12 cellular contexts compared by ENCODE assay signal in genomic region chr17:15341966-15342365, GRCh38. TPM values are rescaled to one million over a fixed set of nuclear protein-coding genes. Genes with fewer than 3 reads are reported as not detected.
DNase-seq lines count a peak whose midpoint lies in the region; ATAC-seq, FAIRE-seq and TF ChIP-seq lines count a peak whose summit lies in the region.
"Had no signal": no experiment of that assay in that cellular context is flagged by ENCODE, and none has a peak within 500 bp of the region (broad histone marks: within the 10 kb centered on the region; RNA-seq: fewer than 3 reads in every experiment).

No MANE protein-coding gene starts in this region.

- H3K9me3 ChIP-seq in IMR-90 (ENCODE audit: control insufficient read depth, insufficient read depth, low read length), result no peaks in the 10 kb centered on the region
- H3K9me3 ChIP-seq in H1 (ENCODE audit: insufficient read depth in 2 of 2, low read depth in 1 of 2, low read length in 1 of 2), result no peaks in the 10 kb centered on the region; a peak in 1 of 4 replicates
- no peaks in the 10 kb centered on the region for H3K9me3 ChIP-seq in mesodermal cell (ENCODE audit: control insufficient read depth, low read length)
- H3K9me3 ChIP-seq in subcutaneous abdominal adipose tissue (ENCODE audit: control insufficient read depth in 5 of 5, low read length in 5 of 5), result no peaks in the 10 kb centered on the region

- H3K4me2 ChIP-seq in IMR-90 (ENCODE audit: low read depth, low read length) (no peak overlapping the region; the same call in 1 of the 2 replicates), H1 (ENCODE audit: insufficient read depth in 1 of 2, low read depth in 2 of 2, low read length in 2 of 2) (peak overlapping the region; percentile 84 to 93)

- H3K4ac ChIP-seq in IMR-90 (ENCODE audit: low read depth, low read length) (no peak overlapping the region), H1 (replicated peaks; ENCODE audit: insufficient read length, low read depth, low read length) (no peak overlapping the region)

- TF ChIP-seq EP300 in H1 (IDR thresholded peaks at IDR 0.05; ENCODE audit: borderline replicate concordance in 1 of 2, low read depth in 2 of 2, low read length in 2 of 2), result no peak

- H2BK15ac ChIP-seq in IMR-90 (ENCODE audit: low read depth, low read length) (no peak overlapping the region), H1 (ENCODE audit: low read length) (no peak overlapping the region)

- H2AFZ ChIP-seq in IMR-90 (replicated peaks; ENCODE audit: low read length, poor library complexity) (peak overlapping the region; percentile 84), H1 (ENCODE audit: low read length) (0 out of 2 replicates have a peak overlapping the region, but pooled peaks have one; percentile 62)

- H3K9me1 ChIP-seq in IMR-90 (ENCODE audit: insufficient read depth, low read length), result no peaks in the 10 kb centered on the region

- H2AK5ac ChIP-seq in IMR-90 (ENCODE audit: low read depth, low read length), result no peak overlapping the region
- H2AK5ac ChIP-seq in H1 (ENCODE audit: low read depth, low read length), result no peak overlapping the region

- FAIRE-seq in H1 (lab: Jason Lieb, UNC), result no peak
- FAIRE-seq: GM12891, HepG2 had no signal

- H3K27ac ChIP-seq in IMR-90 (ENCODE audit: insufficient read depth, low read length) (no peak overlapping the region), H1 (ENCODE audit: low read depth, low read length) (no peak overlapping the region), mesodermal cell (ENCODE audit: low read depth, low read length, severe bottlenecking) (no peak overlapping the region), subcutaneous abdominal adipose tissue (ENCODE audit: low read depth, low read length) (no peak overlapping the region)

- H3K4me3 Mint-ChIP-seq in stimulated activated memory B cell treated with anti-CD40 and anti-IgM and Interleukin-4, amounts not matched to agents 10 μg/mL and 1 μg/mL and 100 μg/mL, for 72 hours, result no peak overlapping the region

- no peak overlapping the region for H2BK20ac ChIP-seq in IMR-90 (ENCODE audit: low read depth, low read length)
- no peak overlapping the region for H2BK20ac ChIP-seq in H1 (ENCODE audit: low read length)

- WGBS in IMR-90 (ENCODE audit: extremely low coverage in 2 of 2, insufficient read length in 1 of 2), 2 experiments, result no CpG with 5 or more reads among the region's 3 CpGs
- WGBS in H1 (ENCODE audit: extremely low coverage in 1 of 2, insufficient coverage in 1 of 2, insufficient read length in 1 of 2, insufficient replicate concordance in 2 of 2, low coverage in 1 of 2, low lambda C conversion rate in 2 of 2, missing lambda C conversion rate in 1 of 2), 2 experiments, result 81% methylated on average over 3 of the region's 3 CpGs; no CpG with 5 or more reads in 1 of the 2 experiments
- 82 to 94% methylated on average over 2 to 3 of the region's 3 CpGs for WGBS in mesodermal cell (ENCODE audit: insufficient coverage in 2 of 2), 2 experiments

- peaks cover 13% of the 10 kb centered on the region for H3K27me3 ChIP-seq in IMR-90 (ENCODE audit: control insufficient read depth, insufficient read depth, low read length)
- H3K27me3 ChIP-seq in H1 (replicated peaks in 1 of 4; ENCODE audit: control insufficient read depth in 3 of 4, extremely low read depth in 1 of 4, insufficient read depth in 3 of 4, low read length in 3 of 4), result peaks cover 0 to 5% (median 2%) of the 10 kb centered on the region in 4 experiments; a peak in 1 of 7 replicates
- peaks cover 0 to 4% (median 0%) of the 10 kb centered on the region in 5 donors for H3K27me3 ChIP-seq in subcutaneous abdominal adipose tissue (ENCODE audit: control insufficient read depth in 5 of 5, insufficient read depth in 4 of 5, low read length in 5 of 5)

- no peak overlapping the region for H3K27ac Mint-ChIP-seq in stimulated activated memory B cell treated with anti-CD40 and anti-IgM and Interleukin-4, amounts not matched to agents 10 μg/mL and 1 μg/mL and 100 μg/mL, for 72 hours

- POLR2A ChIA-PET in IMR-90 (lab: Charles Lee; ENCODE audit: unreplicated experiment) (no interaction called here), H1 (lab: Charles Lee; ENCODE audit: partially characterized antibody) (no interaction called here)

- no peak overlapping the region for H2BK12ac ChIP-seq in H1 (ENCODE audit: low read depth, low read length)

- intact Hi-C loops in IMR-90 (cut with micrococcal nuclease), result loop anchor here (10.0 kb wide), 1 partner anchor 77 kb away; the partner anchor contains the start of gene PMP22

- H3K79me2 ChIP-seq in H1 (ENCODE audit: control insufficient read depth in 1 of 2, insufficient read depth in 2 of 2, low read length in 2 of 2), result no peaks in the 10 kb centered on the region

- H3K4me1 ChIP-seq in IMR-90 (ENCODE audit: control insufficient read depth, insufficient read depth, low read length) (no peaks in the 10 kb centered on the region), H1 (replicated peaks in 1 of 4; ENCODE audit: control insufficient read depth in 3 of 4, insufficient read depth in 4 of 4, low read length in 3 of 4) (peaks cover 0 to 3% (median 1%) of the 10 kb centered on the region in 4 experiments; a peak in 4 of 7 replicates), mesodermal cell (ENCODE audit: control insufficient read depth, insufficient read depth, low read length, poor library complexity, severe bottlenecking) (peaks cover 20% of the 10 kb centered on the region), subcutaneous abdominal adipose tissue (ENCODE audit: control insufficient read depth in 5 of 5, insufficient read depth in 5 of 5, low read length in 5 of 5) (peaks cover 0 to 14% (median 12%) of the 10 kb centered on the region in 5 donors)

- dilution Hi-C loops in IMR-90 (cut with HindIII; ENCODE audit: low sequenced_read_pairs, unreplicated experiment), result no loop called here

- H2BK120ac ChIP-seq in IMR-90 (ENCODE audit: low read depth, low read length) (no peak overlapping the region), H1 (replicated peaks; ENCODE audit: low read depth, low read length) (no peak overlapping the region)

- peaks cover 65% of the 10 kb centered on the region for H3K27me3 Mint-ChIP-seq in stimulated activated memory B cell treated with anti-CD40 and anti-IgM and Interleukin-4, amounts not matched to agents 10 μg/mL and 1 μg/mL and 100 μg/mL, for 72 hours

- no peak for TF ChIP-seq POLR2A in IMR-90 (IDR thresholded peaks at IDR 0.05; ENCODE audit: low read depth, low read length)
- no peak for TF ChIP-seq POLR2A in H1 (IDR thresholded peaks at IDR 0.05; ENCODE audit: control extremely low read depth in 1 of 2, low read depth in 2 of 2, low read length in 2 of 2)

- no peak for ATAC-seq in IMR-90 (ENCODE audit: low read depth)
- no peak for ATAC-seq in HG03354 (IDR thresholded peaks at IDR 0.05; ENCODE audit: poor library complexity, severe bottlenecking, unreplicated experiment)
- ATAC-seq in stimulated activated memory B cell treated with anti-CD40 and anti-IgM and Interleukin-4, amounts not matched to agents 10 μg/mL and 1 μg/mL and 100 μg/mL, for 72 hours, result no peak
- ATAC-seq in HG03442 (IDR thresholded peaks at IDR 0.05; ENCODE audit: unreplicated experiment), result no peak
- ATAC-seq: HepG2 had no signal

- H3K36me3 Mint-ChIP-seq in stimulated activated memory B cell treated with anti-CD40 and anti-IgM and Interleukin-4, amounts not matched to agents 10 μg/mL and 1 μg/mL and 100 μg/mL, for 72 hours, result no peaks in the 10 kb centered on the region

- DNase-seq in IMR-90 (no peak), H1 (ENCODE audit: low read depth in 1 of 2, low spot score in 2 of 2) (no peak), NCI-H446 treated with DMSO at 0.1 percent for 48 hours (lab: John Stamatoyannopoulos, UW) (no peak)
- DNase-seq: NCI-H2081 treated with DMSO at 0.1 percent for 48 hours had no signal

- no peak overlapping the region for H4K8ac ChIP-seq in IMR-90 (ENCODE audit: low read depth in 2 of 2, low read length in 2 of 2)
- no peak overlapping the region for H4K8ac ChIP-seq in H1 (ENCODE audit: extremely low read depth, insufficient read depth, low read length)

- H3K23ac ChIP-seq in IMR-90 (ENCODE audit: low read depth, low read length) (no peak overlapping the region), H1 (ENCODE audit: insufficient read length) (no peak overlapping the region)

- H4K91ac ChIP-seq in IMR-90 (ENCODE audit: insufficient read depth, low read depth, low read length), result no peak overlapping the region
- no peak overlapping the region for H4K91ac ChIP-seq in H1 (replicated peaks; ENCODE audit: insufficient read length, low read length)

- no peak overlapping the region for H2BK5ac ChIP-seq in IMR-90 (ENCODE audit: low read depth, low read length, poor library complexity, severe bottlenecking)
- H2BK5ac ChIP-seq in H1 (ENCODE audit: low read depth, low read length), result no peak overlapping the region

- H3K9ac ChIP-seq in IMR-90 (ENCODE audit: low read depth, low read length) (no peak overlapping the region), H1 (replicated peaks in 1 of 4; ENCODE audit: extremely low read depth in 1 of 4, low read depth in 3 of 4, low read length in 3 of 4) (no peak overlapping the region), subcutaneous abdominal adipose tissue (ENCODE audit: low read length in 5 of 5) (peak overlapping the region in 1 of 5 donors; percentile 53)

- no TSS peak for BruUV-seq in IMR-90 (replicated peaks; lab: Mats Ljungman, UMichigan)

- H3K9me3 Mint-ChIP-seq in stimulated activated memory B cell treated with anti-CD40 and anti-IgM and Interleukin-4, amounts not matched to agents 10 μg/mL and 1 μg/mL and 100 μg/mL, for 72 hours, result peaks cover 3% of the 10 kb centered on the region

- H2AK9ac ChIP-seq in IMR-90 (replicated peaks; ENCODE audit: low read depth, low read length, poor library complexity), result no peak overlapping the region

- no peak overlapping the region for H3K14ac ChIP-seq in IMR-90 (replicated peaks; ENCODE audit: low read depth, low read length)
- no peak overlapping the region for H3K14ac ChIP-seq in H1 (ENCODE audit: insufficient read length)

- TF ChIP-seq CTCF in IMR-90 (conservative IDR thresholded peaks at IDR 0.05; ENCODE audit: low read depth, low read length), result no peak
- no peak for TF ChIP-seq CTCF in H1 (IDR thresholded peaks at IDR 0.05; ENCODE audit: control extremely low read depth in 1 of 3, insufficient read depth in 1 of 3, low read depth in 1 of 3, low read length in 3 of 3)

- CTCF ChIA-PET in IMR-90 (lab: Yijun Ruan, JAX) (interaction anchor here (0.7 kb wide), 1 partner anchor 1910 kb away, joined by 4 read pairs; no protein-coding TSS in a partner anchor), H1 (lab: Charles Lee; ENCODE audit: partially characterized antibody) (interaction anchor here (1.6 to 1.8 kb wide), 2 partner anchors 9 to 79 kb away, joined by 6 read pairs; no protein-coding TSS in a partner anchor)

- H4K5ac ChIP-seq in IMR-90 (ENCODE audit: low read depth, low read length), result no peak overlapping the region
- H4K5ac ChIP-seq in H1 (ENCODE audit: insufficient read length, low read depth, low read length), result no peak overlapping the region

- peaks cover 7% of the 10 kb centered on the region for H3K4me1 Mint-ChIP-seq in stimulated activated memory B cell treated with anti-CD40 and anti-IgM and Interleukin-4, amounts not matched to agents 10 μg/mL and 1 μg/mL and 100 μg/mL, for 72 hours

- H4K20me1 ChIP-seq in IMR-90 (ENCODE audit: insufficient read depth, low read length), result no peaks in the 10 kb centered on the region
- H4K20me1 ChIP-seq in H1 (replicated peaks in 1 of 2; ENCODE audit: control insufficient read depth in 1 of 2, insufficient read depth in 2 of 2, low read length in 2 of 2), result no peaks in the 10 kb centered on the region

- in situ Hi-C loops in IMR-90 (cut with MboI; ENCODE audit: low sequenced_read_pairs), result no loop called here

- H3K23me2 ChIP-seq in H1 (ENCODE audit: low read depth, low read length), result peaks cover 9% of the 10 kb centered on the region; the same call in 1 of the 2 replicates

- H3K79me1 ChIP-seq in IMR-90 (ENCODE audit: low read depth in 1 of 2, low read length in 2 of 2) (no peaks in the 10 kb centered on the region), H1 (ENCODE audit: low read depth, low read length) (no peaks in the 10 kb centered on the region)

- no peak overlapping the region for H3K56ac ChIP-seq in IMR-90 (ENCODE audit: extremely low read depth, insufficient read depth, low read length)
- no peak overlapping the region for H3K56ac ChIP-seq in H1 (replicated peaks; ENCODE audit: insufficient read length, low read depth, low read length)

- H3K4me3 ChIP-seq in IMR-90 (ENCODE audit: insufficient read depth, low read depth, low read length) (no peak overlapping the region), H1 (ENCODE audit: extremely low read depth in 1 of 4, insufficient read depth in 2 of 4, low read depth in 3 of 4, low read length in 4 of 4) (peak overlapping the region; percentile 21 to 70 (median 31); a peak in 5 of 8 replicates), mesodermal cell (ENCODE audit: extremely low read depth, insufficient read depth, low read length, poor library complexity, severe bottlenecking) (peak overlapping the region; percentile 50), subcutaneous abdominal adipose tissue (ENCODE audit: low read depth in 1 of 5, low read length in 5 of 5) (peak overlapping the region; percentile 70 to 86 (median 77))

- no peak overlapping the region for H3K18ac ChIP-seq in IMR-90 (ENCODE audit: low read depth, low read length)
- no peak overlapping the region for H3K18ac ChIP-seq in H1 (ENCODE audit: extremely low read depth, low read length)

- no peaks in the 10 kb centered on the region for H3K36me3 ChIP-seq in IMR-90 (ENCODE audit: control insufficient read depth, insufficient read depth, low read length)
- H3K36me3 ChIP-seq in H1 (ENCODE audit: control insufficient read depth in 2 of 4, insufficient read depth in 4 of 4, low read length in 3 of 4), result no peaks in the 10 kb centered on the region
- no peaks in the 10 kb centered on the region for H3K36me3 ChIP-seq in mesodermal cell (ENCODE audit: control insufficient read depth, insufficient read depth, low read length)
- H3K36me3 ChIP-seq in subcutaneous abdominal adipose tissue (ENCODE audit: control insufficient read depth in 5 of 5, insufficient read depth in 5 of 5, low read length in 5 of 5), result no peaks in the 10 kb centered on the region

- TF ChIP-seq RAD21 in IMR-90 (IDR thresholded peaks at IDR 0.05; ENCODE audit: low read length) (no peak), H1 (IDR thresholded peaks at IDR 0.05 in 1 of 2, conservative IDR thresholded peaks at IDR 0.05 in 1 of 2; ENCODE audit: low read depth in 2 of 2, low read length in 2 of 2) (no peak)

RNA-seq across cellular contexts. Expression of gene TEKT3, which starts 0.6 kb away (rescaled TPM):
- not detected in 2 replicates for total RNA-seq in IMR-90 (2012; rRNA removed)
- polyA plus RNA-seq in IMR-90 (2012; rRNA removed) (0.15 and 0.59 TPM in 2 replicates), H1 (2011; rRNA removed) (2.9 and 3.1 TPM in 2 replicates)
- polyA plus RNA-seq in IMR-90 (2012; cell fraction: cytosol; rRNA removed), result 0.20 and 0.47 TPM in 2 replicates
- polyA plus RNA-seq in IMR-90 (2012; cell fraction: nucleus; rRNA removed; ENCODE audit: low replicate concordance), result 0.96 and 1.4 TPM in 2 replicates
- 1.6 and 2.2 TPM in 2 replicates for total RNA-seq in H1 (2021; fragmentation: NEBNext Ultra II Directional; extraction: Animal tissue kit (Norgen Biotek cat#: 25700))
- polyA plus RNA-seq in H1 (2011; cell fraction: cytosol; rRNA removed), result 2.9 TPM
- 7.0 TPM for polyA plus RNA-seq in H1 (2011; cell fraction: nucleus; rRNA removed)
- polyA plus RNA-seq in H1 (2012, experiment 1 of 2), result 1.7 to 3.5 TPM (median 2.6 TPM) in 4 replicates
- polyA plus RNA-seq in H1 (2012, experiment 2 of 2), result 0.72 TPM
- 2.0 TPM for polyA plus RNA-seq in H1 (2013, experiment 1 of 2)
- 1.6 TPM for polyA plus RNA-seq in H1 (2013, experiment 2 of 2)
- polyA minus RNA-seq in H1 (2011; rRNA and poly(A)+ RNA removed), result 1.7 and 9.5 TPM in 2 replicates
- not detected for polyA minus RNA-seq in H1 (2011; cell fraction: cytosol; rRNA and poly(A)+ RNA removed)
- polyA minus RNA-seq in H1 (2011; cell fraction: nucleus; rRNA and poly(A)+ RNA removed), result 1.2 TPM
- polyA plus RNA-seq in mesodermal cell (2013, experiment 1 of 2), result 1.4 TPM
- polyA plus RNA-seq in mesodermal cell (2013, experiment 2 of 2), result 1.1 TPM
- total RNA-seq: dermis microvascular lymphatic vessel endothelial cell had no signal
